In genomic region chr15:34039506-34040123, GRCh38 we compare ENCODE assay signal across 1 cellular context.
TF ChIP-seq lines count a peak whose summit lies in the region.

No MANE protein-coding gene starts in this region.

TF ChIP-seq in GM12878, 131 proteins besides CTCF, POLR2A, EP300 and RAD21 (continued from another document):
- TF ChIP-seq ZBTB33 (IDR thresholded peaks at IDR 0.05) (no peak), NR2C2 (IDR thresholded peaks at IDR 0.05; ENCODE audit: borderline replicate concordance, control insufficient read depth, insufficient read length, low read depth) (no peak), RFX5 (IDR thresholded peaks at IDR 0.05; ENCODE audit: low read depth, low read length) (no peak), TCF3 (IDR thresholded peaks at IDR 0.05; ENCODE audit: borderline replicate concordance, insufficient read depth, low read depth, low read length) (no peak), MEF2A (IDR thresholded peaks at IDR 0.05; ENCODE audit: insufficient read depth, low read depth, low read length) (no peak), KDM1A (IDR thresholded peaks at IDR 0.05; ENCODE audit: borderline replicate concordance) (no peak), KAT2A (conservative IDR thresholded peaks at IDR 0.05; ENCODE audit: control insufficient read depth, low read depth, low read length) (no peak), YY1 (IDR thresholded peaks at IDR 0.05; ENCODE audit: low read depth, low read length) (peak; percentile 27; the same call in 1 of the 2 replicates), RCOR1 (conservative IDR thresholded peaks at IDR 0.05; ENCODE audit: low read depth, low read length) (no peak), BHLHE40 (IDR thresholded peaks at IDR 0.05; ENCODE audit: borderline replicate concordance in 1 of 2, low read depth in 2 of 2, low read length in 1 of 2) (peak; percentile 13 to 42; a peak in 1 of 4 replicates), CBFB (IDR thresholded peaks at IDR 0.05; ENCODE audit: low read depth) (no peak), USF2 (IDR thresholded peaks at IDR 0.05; ENCODE audit: borderline replicate concordance, low read depth, low read length) (no peak; the same call in 1 of the 2 replicates), WRNIP1 (IDR thresholded peaks at IDR 0.05; ENCODE audit: borderline replicate concordance, low read depth, low read length) (no peak), KLF5 (IDR thresholded peaks at IDR 0.05; ENCODE audit: partially characterized antibody) (no peak), RAD51 (IDR thresholded peaks at IDR 0.05) (peak; percentile 70), HDGF (IDR thresholded peaks at IDR 0.05) (no peak), CBX3 (IDR thresholded peaks at IDR 0.05; ENCODE audit: borderline replicate concordance, low read depth) (no peak), ZSCAN29 (IDR thresholded peaks at IDR 0.05) (no peak), HDAC6 (IDR thresholded peaks at IDR 0.05; ENCODE audit: unreplicated experiment) (no peak), PRDM15 (CRISPR knock-in tag; IDR thresholded peaks at IDR 0.05) (no peak), BACH1 (IDR thresholded peaks at IDR 0.05; ENCODE audit: borderline replicate concordance) (no peak), CREM (IDR thresholded peaks at IDR 0.05; ENCODE audit: low read depth) (peak; percentile 44; the same call in 1 of the 2 replicates), PKNOX1 (IDR thresholded peaks at IDR 0.05) (no peak; the same call in 1 of the 2 replicates), IRF3 (IDR thresholded peaks at IDR 0.05) (no peak), MTA2 (IDR thresholded peaks at IDR 0.05; ENCODE audit: low read depth) (no peak), FOS (IDR thresholded peaks at IDR 0.05; ENCODE audit: borderline replicate concordance, extremely low read depth, insufficient read length) (no peak), RUNX3 (IDR thresholded peaks at IDR 0.05; ENCODE audit: low read length) (no peak), SUZ12 (IDR thresholded peaks at IDR 0.05; ENCODE audit: unreplicated experiment) (no peak), JUNB (IDR thresholded peaks at IDR 0.05) (no peak), POU2F2 (IDR thresholded peaks at IDR 0.05; ENCODE audit: borderline replicate concordance, low read depth, low read length) (no peak), PAX5 (IDR thresholded peaks at IDR 0.05; ENCODE audit: borderline replicate concordance, low read depth, low read length) (no peak), BCL3 (IDR thresholded peaks at IDR 0.05; ENCODE audit: borderline replicate concordance, insufficient read depth, low read depth, low read length, poor library complexity, severe bottlenecking) (no peak), SREBF1 (IDR thresholded peaks at IDR 0.05; ENCODE audit: low read length) (no peak), PML (IDR thresholded peaks at IDR 0.05; ENCODE audit: low read length) (peak; percentile 53; the same call in 1 of the 2 replicates), CREB1 (IDR thresholded peaks at IDR 0.05; ENCODE audit: low read depth) (peak; percentile 85), ZNF592 (IDR thresholded peaks at IDR 0.05) (no peak), EZH2 (IDR thresholded peaks at IDR 0.05; ENCODE audit: borderline replicate concordance, control insufficient read depth, low read depth, low read length) (no peak), ZNF384 (IDR thresholded peaks at IDR 0.05; ENCODE audit: borderline replicate concordance, low read depth, low read length) (no peak), SMAD5 (IDR thresholded peaks at IDR 0.05; ENCODE audit: low read depth) (no peak), ZBTB11 (CRISPR knock-in tag; IDR thresholded peaks at IDR 0.05) (no peak), JUND (IDR thresholded peaks at IDR 0.05; ENCODE audit: low read depth, low read length) (no peak), SIN3A (IDR thresholded peaks at IDR 0.05; ENCODE audit: low read depth, low read length) (no peak), MTA3 (IDR thresholded peaks at IDR 0.05; ENCODE audit: borderline replicate concordance, low read length) (no peak), ATF7 (IDR thresholded peaks at IDR 0.05; ENCODE audit: low read depth) (no peak)
TF ChIP-seq in GM12878: peak in this region for 11.
